ENCODE assay signal across 28 cellular contexts in the genomic region with DNA sequence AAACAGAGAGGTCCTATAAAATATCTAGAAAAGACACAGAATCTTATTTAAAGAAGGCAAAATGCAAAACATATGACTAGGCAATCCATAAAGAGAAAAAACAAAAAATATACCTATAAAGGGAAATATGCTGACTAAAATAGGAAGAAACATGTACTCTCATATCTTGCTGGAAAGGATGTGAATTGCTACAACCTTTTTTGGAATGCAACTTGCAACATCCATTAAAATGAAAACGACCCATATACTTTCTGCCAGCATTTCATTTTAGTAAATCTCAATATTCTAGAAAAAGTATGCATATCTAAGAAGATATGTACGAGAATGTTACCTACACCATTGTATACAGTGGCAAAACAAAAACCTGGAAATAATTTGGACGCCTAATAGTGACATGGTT.
"Had no signal": no experiment of that assay in that cellular context is flagged by ENCODE, and none has a peak within 500 bp of the region (broad histone marks: within the 10 kb centered on the region; RNA-seq: fewer than 3 reads in every experiment).

No MANE protein-coding gene starts in this region.

- H3K9me3 ChIP-seq: heart right ventricle, mucosa of descending colon, prostate gland, right atrium auricular region, stomach, thyroid gland had no signal

- H3K36me3 ChIP-seq: prostate gland had no signal

- DNase-seq: cortex of kidney; effector CD4-positive, alpha-beta T cell; foreskin melanocyte; glutamatergic neuron; heart right ventricle; hypothalamus; immature natural killer cell; left ventricle myocardium superior; mesenchymal stem cell; mucosa of descending colon; naive B cell; nucleus accumbens; stimulated activated CD4-positive, alpha-beta T cell treated with anti-CD3 and anti-CD28 coated beads, Interleukin-12 subunit alpha, Interleukin-12 subunit beta, amount 100 ng/mL, for 4 hours; stimulated activated CD4-positive, alpha-beta T cell treated with anti-CD3 and anti-CD28 coated beads, Interleukin-1b, Interleukin-23, amount 100 ng/mL, for 48 hours; stimulated activated CD4-positive, alpha-beta T cell treated with anti-CD3 and anti-CD28 coated beads, Interleukin-4, amount 100 ng/mL, for 1 hour; stimulated activated CD8-positive, alpha-beta memory T cell treated with anti-CD3 and anti-CD28 coated beads, Interleukin-4, amount 100 ng/mL, for 48 hours; stimulated activated naive CD4-positive, alpha-beta T cell; stomach; thyroid gland had no signal

- H3K27ac Mint-ChIP-seq: mesothelial cell of epicardium, type B pancreatic cell had no signal

- H3K4me1 ChIP-seq: prostate gland, right atrium auricular region, stomach, thyroid gland had no signal

- H3K4me2 ChIP-seq: smooth muscle cell had no signal

- FAIRE-seq: keratinocyte had no signal

- H3K4me3 Mint-ChIP-seq: immature natural killer cell, mesothelial cell of epicardium, naive B cell, nephron, type B pancreatic cell had no signal

- H3K27me3 Mint-ChIP-seq: naive B cell, type B pancreatic cell had no signal

- H3K9me3 Mint-ChIP-seq: immature natural killer cell, mesothelial cell of epicardium, naive B cell, nephron, type B pancreatic cell had no signal

- H3K27ac ChIP-seq: heart right ventricle, prostate gland, right atrium auricular region, stomach, thyroid gland had no signal

- ATAC-seq: heart right ventricle, left ventricle myocardium superior, mucosa of descending colon, sciatic nerve had no signal

- H3K4me3 ChIP-seq: heart right ventricle, lung, mucosa of descending colon, prostate gland, right atrium auricular region, smooth muscle cell, stomach, thyroid gland had no signal

- H3K4me1 Mint-ChIP-seq: immature natural killer cell, nephron had no signal

- H3K27me3 ChIP-seq: heart right ventricle, right atrium auricular region, stomach, thyroid gland had no signal
